ENCODE assay signal across 29 cellular contexts in the genomic region with DNA sequence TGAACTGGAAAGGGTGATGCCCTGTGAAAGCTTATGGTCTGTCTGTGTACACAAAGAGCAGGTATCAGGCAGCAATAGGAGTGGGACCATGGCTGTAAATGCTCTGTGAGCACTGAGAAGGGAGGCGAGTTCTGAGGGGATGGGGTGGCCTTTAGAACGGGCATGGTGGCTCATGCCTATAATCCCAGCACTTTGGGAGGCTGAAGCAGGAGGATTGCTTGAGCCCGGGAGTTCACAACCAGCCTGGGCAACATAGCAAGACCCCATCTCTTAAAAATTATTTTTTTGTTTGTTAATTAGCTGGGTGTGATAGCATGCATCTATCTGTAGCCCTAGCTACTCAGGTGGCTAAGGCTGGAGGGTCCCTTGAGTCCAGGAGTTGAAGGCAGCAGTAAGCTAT.
"Had no signal": no experiment of that assay in that cellular context is flagged by ENCODE, and none has a peak within 500 bp of the region (broad histone marks: within the 10 kb centered on the region; RNA-seq: fewer than 3 reads in every experiment).

No MANE protein-coding gene starts in this region.

- H3K27ac ChIP-seq: dorsolateral prefrontal cortex, epithelial cell of prostate, foreskin keratinocyte, gastroesophageal sphincter, heart right ventricle, left lung, neural progenitor cell, psoas muscle, skin epidermis, spleen, testis, tibial artery had no signal

- H3K4me2 ChIP-seq: neural progenitor cell had no signal

- H3K4me1 ChIP-seq: foreskin keratinocyte had no signal

- H3K27me3 ChIP-seq: dorsolateral prefrontal cortex, foreskin keratinocyte, gastroesophageal sphincter, heart right ventricle, neural progenitor cell, spleen, testis, tibial artery had no signal

- H3K9me3 Mint-ChIP-seq: mesothelial cell of epicardium; naive B cell; natural killer cell treated with Interleukin-12 subunit alpha and Interleukin-12 subunit beta and Interleukin-15 and Interleukin-18, amount 100 ng/mL, for 72 hours; stimulated activated memory B cell treated with anti-CD40 and anti-IgM and Interleukin-4, amounts not matched to agents 10 μg/mL and 1 μg/mL and 100 μg/mL, for 72 hours; type B pancreatic cell had no signal

- ATAC-seq: esophagus mucosa; foreskin keratinocyte; gastroesophageal sphincter; heart right ventricle; left cardiac atrium; left lung; mucosa of descending colon; natural killer cell treated with Interleukin-12 subunit alpha and Interleukin-12 subunit beta and Interleukin-15 and Interleukin-18, amount 100 ng/mL, for 72 hours; psoas muscle; right cardiac atrium; stimulated activated memory B cell treated with anti-CD40 and anti-IgM and Interleukin-4, amounts not matched to agents 10 μg/mL and 1 μg/mL and 100 μg/mL, for 72 hours; stimulated activated naive CD8-positive, alpha-beta T cell treated with anti-CD3 and anti-CD28 coated beads, Interleukin-15, Interleukin-2, amounts not matched to agents 100 U/mL and 50 U/mL, for 24 hours had no signal

- H3K9me3 ChIP-seq: gastroesophageal sphincter, heart right ventricle, left lung, mucosa of descending colon, psoas muscle, spleen, testis, tibial artery had no signal

- DNase-seq: dorsolateral prefrontal cortex; effector CD4-positive, alpha-beta T cell; foreskin keratinocyte; heart right ventricle; hippocampal formation; left cardiac atrium; left lung; mesenchymal stem cell; mucosa of descending colon; naive B cell; posterior cingulate gyrus; psoas muscle; right cardiac atrium; spleen; stimulated activated CD4-positive, alpha-beta T cell treated with anti-CD3 and anti-CD28 coated beads, Interleukin-4, amount 100 ng/mL, for 4 hours; stimulated activated naive CD8-positive, alpha-beta T cell treated with anti-CD3 and anti-CD28 coated beads, Interleukin-15, Interleukin-2, amounts not matched to agents 100 U/mL and 50 U/mL, for 24 hours; substantia nigra; testis; tibial artery had no signal

- FAIRE-seq: islet of Langerhans had no signal

- H3K4me3 ChIP-seq: dorsolateral prefrontal cortex, gastroesophageal sphincter, heart right ventricle, left lung, mucosa of descending colon, neural progenitor cell, psoas muscle, skin epidermis, spleen, testis, tibial artery had no signal

- H3K27ac Mint-ChIP-seq: mesothelial cell of epicardium; naive B cell; neural progenitor cell; stimulated activated memory B cell treated with anti-CD40 and anti-IgM and Interleukin-4, amounts not matched to agents 10 μg/mL and 1 μg/mL and 100 μg/mL, for 72 hours; type B pancreatic cell had no signal

- H3K4me3 Mint-ChIP-seq: mesothelial cell of epicardium; neural progenitor cell; stimulated activated memory B cell treated with anti-CD40 and anti-IgM and Interleukin-4, amounts not matched to agents 10 μg/mL and 1 μg/mL and 100 μg/mL, for 72 hours had no signal

- H3K9ac ChIP-seq: neural progenitor cell had no signal

- H2AFZ ChIP-seq: neural progenitor cell had no signal

- H3K27me3 Mint-ChIP-seq: naive B cell; natural killer cell treated with Interleukin-12 subunit alpha and Interleukin-12 subunit beta and Interleukin-15 and Interleukin-18, amount 100 ng/mL, for 72 hours; stimulated activated memory B cell treated with anti-CD40 and anti-IgM and Interleukin-4, amounts not matched to agents 10 μg/mL and 1 μg/mL and 100 μg/mL, for 72 hours; type B pancreatic cell had no signal
